Comparison of ENCODE assay signal across 22 cellular contexts in genomic region chr16:14338969-14339368, GRCh38.
DNase-seq lines count a peak whose midpoint lies in the region; TF ChIP-seq lines count a peak whose summit lies in the region.
"Had no signal": no experiment of that assay in that cellular context is flagged by ENCODE, and none has a peak within 500 bp of the region (broad histone marks: within the 10 kb centered on the region; RNA-seq: fewer than 3 reads in every experiment).

No MANE protein-coding gene starts in this region.

- H3K4me1 ChIP-seq in subcutaneous abdominal adipose tissue (ENCODE audit: control insufficient read depth in 5 of 5, insufficient read depth in 5 of 5, low read length in 5 of 5): peaks cover 0 to 21% (median 8%) of the 10 kb centered on the region in 5 donors
- H3K4me1 ChIP-seq: BE2C had no signal

- no peaks in the 10 kb centered on the region for H3K27me3 ChIP-seq in subcutaneous abdominal adipose tissue (ENCODE audit: control insufficient read depth in 5 of 5, insufficient read depth in 4 of 5, low read length in 5 of 5)
- H3K27me3 ChIP-seq: BE2C, BLaER1 had no signal

- peak overlapping the region; percentile 69 for H3K27ac ChIP-seq in subcutaneous abdominal adipose tissue (ENCODE audit: low read depth, low read length)
- H3K27ac ChIP-seq: BLaER1 had no signal

- peaks cover 0 to 7% (median 6%) of the 10 kb centered on the region in 5 donors for H3K9me3 ChIP-seq in subcutaneous abdominal adipose tissue (ENCODE audit: control insufficient read depth in 5 of 5, low read length in 5 of 5)

- H3K36me3 ChIP-seq in subcutaneous abdominal adipose tissue (ENCODE audit: control insufficient read depth in 5 of 5, insufficient read depth in 5 of 5, low read length in 5 of 5): no peaks in the 10 kb centered on the region
- H3K36me3 ChIP-seq: BE2C, BLaER1 had no signal

- H3K9ac ChIP-seq in subcutaneous abdominal adipose tissue (ENCODE audit: low read length in 5 of 5): no peak overlapping the region
- H3K9ac ChIP-seq: BLaER1 had no signal

- DNase-seq in amniotic epithelial cell (ENCODE audit: low read depth) (peak; percentile 14), choroid plexus epithelial cell (ENCODE audit: low read depth) (peak; percentile 9), NCI-H1105 (lab: John Stamatoyannopoulos, UW) (no peak)
- no peak for DNase-seq in activated CD4-positive, alpha-beta T cell treated with anti-CD3 and anti-CD28 coated beads, Interleukin-2, amount 50 U/mL, for 1 hour
- DNase-seq: 8988T; ACHN; BE2C; C1 segment of cervical spinal cord; CD4-positive, alpha-beta memory T cell; CD4-positive, CD25-positive, alpha-beta regulatory T cell; CD8-positive, alpha-beta memory T cell; COR-L47; DMS 273 treated with DMSO at 0.1 percent for 48 hours; DMS153; DMS53; DMS79; DND-41; EL; GDM1 had no signal

- TF ChIP-seq CTCF in choroid plexus epithelial cell (conservative IDR thresholded peaks at IDR 0.05; ENCODE audit: low read depth, low read length): no peak

- no peak overlapping the region for H3K4me3 ChIP-seq in choroid plexus epithelial cell (ENCODE audit: low read depth, low read length)
- H3K4me3 ChIP-seq in subcutaneous abdominal adipose tissue (ENCODE audit: low read depth in 1 of 5, low read length in 5 of 5): no peak overlapping the region
- H3K4me3 ChIP-seq: BLaER1, GM12878 had no signal

Comparison
In these comparisons a context has a peak if more than half of its experiments do, and no peak if none do; other contexts are left out.
1. DNase-seq: peak in amniotic epithelial cell (single experiment) and choroid plexus epithelial cell (single experiment); none in activated CD4-positive, alpha-beta T cell treated with anti-CD3 and anti-CD28 coated beads, Interleukin-2, amount 50 U/mL, for 1 hour (single experiment) and NCI-H1105 (single experiment).